ENCODE assay signal across 17 cellular contexts in the genomic region with DNA sequence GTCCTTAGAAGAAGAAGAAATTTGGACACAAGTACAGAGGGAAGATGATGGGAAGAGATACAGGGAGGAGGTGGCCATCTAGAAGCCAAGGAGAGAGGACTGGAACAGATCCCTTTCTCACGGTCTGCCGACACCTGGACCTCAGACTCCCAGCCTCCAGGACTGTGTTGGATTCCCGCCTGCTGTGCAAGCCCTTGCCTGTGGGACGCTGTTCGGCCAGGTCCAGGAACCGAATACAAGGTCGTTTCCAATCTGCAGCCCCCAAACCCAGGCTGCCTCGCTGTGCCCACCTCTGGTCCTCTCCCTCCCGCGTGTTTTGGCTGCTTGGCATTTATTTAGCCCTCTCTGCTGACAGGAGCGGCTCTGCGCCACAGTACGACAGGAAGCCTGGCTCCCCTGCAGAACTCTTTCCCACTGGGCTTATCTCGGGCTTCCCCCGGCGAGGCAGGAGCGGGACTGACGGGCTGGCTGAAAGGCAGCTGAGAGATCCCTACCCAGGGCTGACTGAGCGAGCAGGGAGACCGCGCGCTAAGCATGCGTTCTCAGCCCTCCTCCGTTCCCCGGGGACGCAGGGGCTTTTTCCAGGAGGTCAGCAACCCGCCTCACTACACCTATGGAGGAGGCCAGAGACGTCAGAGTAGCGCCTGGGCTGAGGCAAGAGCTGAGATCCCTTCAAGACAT.
"Had no signal": no experiment of that assay in that cellular context is flagged by ENCODE, and none has a peak within 500 bp of the region (broad histone marks: within the 10 kb centered on the region; RNA-seq: fewer than 3 reads in every experiment).

No MANE protein-coding gene starts in this region.

- DNase-seq: activated B cell treated with CpG ODN at 0.5 μM for 24 hours; activated CD4-positive, alpha-beta T cell treated with anti-CD3 and anti-CD28 coated beads for 48 hours; activated CD8-positive, alpha-beta T cell treated with anti-CD3 and anti-CD28 coated beads for 36 hours; activated gamma-delta T cell treated with Interleukin-2 at 50 U/mL for 16 hours; activated T-cell treated with anti-CD3 and anti-CD28 coated beads, Interleukin-2, amount 50 U/mL, for 72 hours; amniotic stem cell; erythroblast; gastrocnemius medialis; islet precursor cell; SW 1271 had no signal

- H3K9me3 Mint-ChIP-seq: activated CD8-positive, alpha-beta T cell treated with anti-CD3 and anti-CD28 coated beads for 36 hours; activated T-cell treated with anti-CD3 and anti-CD28 coated beads, Interleukin-2, amount 50 U/mL, for 72 hours; stimulated activated memory B cell treated with anti-CD40 and anti-IgM and Interleukin-4, amounts not matched to agents 10 μg/mL and 1 μg/mL and 100 μg/mL, for 72 hours had no signal

- H3K27ac Mint-ChIP-seq: activated B cell treated with CpG ODN at 0.5 μM for 24 hours; activated CD8-positive, alpha-beta T cell treated with anti-CD3 and anti-CD28 coated beads for 36 hours; activated naive CD8-positive, alpha-beta T cell; activated T-cell treated with anti-CD3 and anti-CD28 coated beads, Interleukin-2, amount 50 U/mL, for 72 hours; memory B cell; nephron; stimulated activated memory B cell treated with anti-CD40 and anti-IgM and Interleukin-4, amounts not matched to agents 10 μg/mL and 1 μg/mL and 100 μg/mL, for 72 hours had no signal

- H3K4me3 Mint-ChIP-seq: activated B cell treated with CpG ODN at 0.5 μM for 24 hours; activated CD8-positive, alpha-beta T cell treated with anti-CD3 and anti-CD28 coated beads for 36 hours; activated naive CD8-positive, alpha-beta T cell; activated T-cell treated with anti-CD3 and anti-CD28 coated beads, Interleukin-2, amount 50 U/mL, for 72 hours; memory B cell; nephron; stimulated activated memory B cell treated with anti-CD40 and anti-IgM and Interleukin-4, amounts not matched to agents 10 μg/mL and 1 μg/mL and 100 μg/mL, for 72 hours had no signal

- H3K4me1 ChIP-seq: body of pancreas, gastrocnemius medialis, left lung, thyroid gland had no signal

- H3K4me1 Mint-ChIP-seq: activated B cell treated with CpG ODN at 0.5 μM for 24 hours, nephron had no signal

- H3K27me3 ChIP-seq: body of pancreas, gastrocnemius medialis, thyroid gland had no signal

- H3K36me3 Mint-ChIP-seq: activated naive CD8-positive, alpha-beta T cell had no signal

- H3K27ac ChIP-seq: body of pancreas, gastrocnemius medialis, left lung, thyroid gland had no signal

- H3K36me3 ChIP-seq: gastrocnemius medialis, left lung, thyroid gland had no signal

- H3K4me3 ChIP-seq: body of pancreas, gastrocnemius medialis, left lung, thyroid gland had no signal

- H3K9me3 ChIP-seq: body of pancreas, gastrocnemius medialis, thyroid gland had no signal

- H3K27me3 Mint-ChIP-seq: activated B cell treated with CpG ODN at 0.5 μM for 24 hours; memory B cell; stimulated activated memory B cell treated with anti-CD40 and anti-IgM and Interleukin-4, amounts not matched to agents 10 μg/mL and 1 μg/mL and 100 μg/mL, for 72 hours had no signal

- ATAC-seq: activated CD8-positive, alpha-beta T cell treated with anti-CD3 and anti-CD28 coated beads for 36 hours; activated T-cell treated with anti-CD3 and anti-CD28 coated beads, Interleukin-2, amount 50 U/mL, for 72 hours; body of pancreas; gastrocnemius medialis; left lung; stimulated activated memory B cell treated with anti-CD40 and anti-IgM and Interleukin-4, amounts not matched to agents 10 μg/mL and 1 μg/mL and 100 μg/mL, for 72 hours had no signal
